16 cellular contexts compared by ENCODE assay signal in the genomic region with DNA sequence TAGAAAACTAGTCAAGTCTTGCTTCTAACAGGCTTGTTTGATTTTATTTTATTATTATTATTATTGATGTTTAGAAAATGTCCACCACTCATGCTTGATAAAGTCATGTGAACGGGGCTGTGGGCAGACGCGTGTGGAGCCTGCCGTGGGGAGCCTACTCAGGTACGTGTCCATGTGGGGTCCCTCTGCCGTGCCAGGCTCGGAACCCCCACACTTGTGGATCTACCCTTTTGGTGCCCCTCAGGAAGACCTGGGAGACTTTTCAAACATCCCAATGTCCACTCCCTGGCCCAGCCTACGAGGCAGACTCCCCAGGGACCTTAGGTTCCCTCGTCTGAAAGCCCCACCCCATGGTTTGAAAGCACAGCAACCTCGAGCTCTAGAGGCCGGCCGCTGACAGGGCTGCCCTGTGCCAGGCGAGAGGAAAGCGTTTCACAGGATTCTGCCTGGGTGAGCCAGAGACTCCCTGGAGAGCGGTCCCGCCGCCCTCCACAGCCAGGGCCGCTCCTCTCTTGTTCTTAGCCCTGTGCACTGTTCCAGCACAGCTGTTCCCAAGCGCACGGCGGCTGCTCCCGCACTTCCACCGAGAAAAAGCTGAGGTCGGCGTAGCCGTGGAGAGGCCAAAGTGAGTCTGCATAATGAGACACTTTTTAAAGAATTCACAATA.
DNase-seq lines count a peak whose midpoint lies in the region; ATAC-seq, FAIRE-seq and TF ChIP-seq lines count a peak whose summit lies in the region.
"Had no signal": no experiment of that assay in that cellular context is flagged by ENCODE, and none has a peak within 500 bp of the region (broad histone marks: within the 10 kb centered on the region; RNA-seq: fewer than 3 reads in every experiment).

No MANE protein-coding gene starts in this region.

- TF ChIP-seq CTCF in astrocyte (IDR thresholded peaks at IDR 0.05; ENCODE audit: insufficient read depth, low read depth, low read length) (no peak), heart left ventricle (IDR thresholded peaks at IDR 0.05) (no peak), omental fat pad (IDR thresholded peaks at IDR 0.05) (no peak), uterus (IDR thresholded peaks at IDR 0.05) (no peak)

- no peak overlapping the region for H3K9ac ChIP-seq in astrocyte (ENCODE audit: low read length)

- peaks cover 3% of the 10 kb centered on the region for H3K9me3 Mint-ChIP-seq in astrocyte (ENCODE audit: unreplicated experiment)
- H3K9me3 Mint-ChIP-seq: activated naive CD4-positive, alpha-beta T cell treated with anti-CD3 and anti-CD28 coated beads, Interleukin-2, amount 50 U/mL, for 24 hours had no signal

- H3K4me3 Mint-ChIP-seq in astrocyte (ENCODE audit: unreplicated experiment): no peak overlapping the region
- H3K4me3 Mint-ChIP-seq: activated naive CD4-positive, alpha-beta T cell treated with anti-CD3 and anti-CD28 coated beads, Interleukin-2, amount 50 U/mL, for 24 hours had no signal

- TF ChIP-seq POLR2A in heart left ventricle (IDR thresholded peaks at IDR 0.05): no peak
- peak in 1 of 2 donors; percentile 7 for TF ChIP-seq POLR2A in uterus (IDR thresholded peaks at IDR 0.05)
- no peak for TF ChIP-seq POLR2A in GM18505 (IDR thresholded peaks at IDR 0.05; ENCODE audit: borderline replicate concordance, extremely low read depth, insufficient read depth, insufficient read length)

- peak overlapping the region; percentile 70 for H3K4me2 ChIP-seq in astrocyte (ENCODE audit: low read length)

- H3K79me2 ChIP-seq in astrocyte (ENCODE audit: insufficient read depth, low read length): no peaks in the 10 kb centered on the region

- peaks cover 3% of the 10 kb centered on the region for H3K36me3 Mint-ChIP-seq in astrocyte (ENCODE audit: low read depth, unreplicated experiment)
- H3K36me3 Mint-ChIP-seq: activated naive CD4-positive, alpha-beta T cell treated with anti-CD3 and anti-CD28 coated beads, Interleukin-2, amount 50 U/mL, for 24 hours had no signal

- peaks cover 50% of the 10 kb centered on the region for H3K27me3 Mint-ChIP-seq in astrocyte (ENCODE audit: low read depth, unreplicated experiment)

- intact Hi-C loops in heart left ventricle (cut with DNase I) (no loop called here), uterus (cut with DNase I; ENCODE audit: low total_unique reads) (no loop called here)

- no peak overlapping the region for H3K27ac Mint-ChIP-seq in astrocyte (ENCODE audit: unreplicated experiment)
- H3K27ac Mint-ChIP-seq: activated naive CD4-positive, alpha-beta T cell treated with anti-CD3 and anti-CD28 coated beads, Interleukin-2, amount 50 U/mL, for 24 hours had no signal

- H3K9me3 ChIP-seq in astrocyte (ENCODE audit: insufficient read depth, low read depth, low read length): no peaks in the 10 kb centered on the region
- H3K9me3 ChIP-seq in heart left ventricle: no peaks in the 10 kb centered on the region
- no peaks in the 10 kb centered on the region for H3K9me3 ChIP-seq in uterus

- peak; percentile 33 to 74 (median 64) for ATAC-seq in heart left ventricle
- ATAC-seq in omental fat pad (ENCODE audit: low FRiP score): peak; percentile 49
- ATAC-seq in GM18505 (IDR thresholded peaks at IDR 0.05; ENCODE audit: unreplicated experiment): no peak
- ATAC-seq: foreskin keratinocyte; stimulated activated naive CD8-positive, alpha-beta T cell treated with anti-CD3 and anti-CD28 coated beads, Interleukin-15, Interleukin-2, amounts not matched to agents 100 U/mL and 50 U/mL, for 24 hours had no signal

- peak overlapping the region; percentile 71 for H2AFZ ChIP-seq in astrocyte (ENCODE audit: low read depth, low read length)

- 74 to 83% (median 80%) methylated on average over 20 to 26 of the region's 26 CpGs for WGBS in heart left ventricle, 4 donors

- no peak for FAIRE-seq in astrocyte (lab: Jason Lieb, UNC)

- no peak overlapping the region for H3K4me3 ChIP-seq in astrocyte (ENCODE audit: insufficient read depth, low read depth, low read length)
- H3K4me3 ChIP-seq in heart left ventricle: peak overlapping the region in 3 of 12 donors; percentile 10 to 26 (median 24)
- H3K4me3 ChIP-seq in uterus: no peak overlapping the region

- H3K27me3 ChIP-seq in astrocyte (ENCODE audit: insufficient read depth, low read length) (peaks cover 3% of the 10 kb centered on the region), heart left ventricle (no peaks in the 10 kb centered on the region), uterus (no peaks in the 10 kb centered on the region)
- H3K27me3 ChIP-seq: foreskin keratinocyte had no signal

- no peak for DNase-seq in astrocyte (ENCODE audit: low read depth)
- peak in 1 of 5 donors; percentile 73 for DNase-seq in heart left ventricle
- DNase-seq in omental fat pad (ENCODE audit: low spot score): peak; percentile 18
- peak in 1 of 2 donors; percentile 66 for DNase-seq in uterus
- no peak for DNase-seq in activated naive CD4-positive, alpha-beta T cell (lab: John Stamatoyannopoulos, UW)
- no peak for DNase-seq in DMS114 treated with DMSO at 0.1 percent for 48 hours (lab: John Stamatoyannopoulos, UW; ENCODE audit: unreplicated experiment)
- DNase-seq: activated CD4-positive, alpha-beta T cell treated with anti-CD3 and anti-CD28 coated beads for 1 hour; central memory CD4-positive, alpha-beta T cell; EL; foreskin keratinocyte; mesendoderm; SHP77 treated with DMSO at 0.1 percent for 48 hours; stimulated activated naive CD8-positive, alpha-beta T cell treated with anti-CD3 and anti-CD28 coated beads, Interleukin-15, Interleukin-2, amounts not matched to agents 100 U/mL and 50 U/mL, for 24 hours had no signal

- no peaks in the 10 kb centered on the region for H3K36me3 ChIP-seq in astrocyte (ENCODE audit: insufficient read depth, low read length)
- H3K36me3 ChIP-seq in heart left ventricle: no peaks in the 10 kb centered on the region
- no peaks in the 10 kb centered on the region for H3K36me3 ChIP-seq in uterus

- H3K4me1 Mint-ChIP-seq in astrocyte (ENCODE audit: low read depth, unreplicated experiment): no peaks in the 10 kb centered on the region
- H3K4me1 Mint-ChIP-seq: activated naive CD4-positive, alpha-beta T cell treated with anti-CD3 and anti-CD28 coated beads, Interleukin-2, amount 50 U/mL, for 24 hours had no signal

- no peaks in the 10 kb centered on the region for H4K20me1 ChIP-seq in astrocyte (ENCODE audit: insufficient read depth, low read length)

- H3K27ac ChIP-seq in astrocyte (ENCODE audit: low read depth, low read length) (no peak overlapping the region), heart left ventricle (peak overlapping the region in 7 of 12 donors; percentile 4 to 68 (median 34)), uterus (peak overlapping the region; percentile 91 to 95)
- H3K27ac ChIP-seq: C4-2B, foreskin keratinocyte had no signal

- H3K4me1 ChIP-seq in astrocyte (ENCODE audit: insufficient read depth, low read length): no peaks in the 10 kb centered on the region
- peaks cover 0 to 19% (median 6%) of the 10 kb centered on the region in 12 donors for H3K4me1 ChIP-seq in heart left ventricle
- peaks cover 3 to 8% of the 10 kb centered on the region in 2 donors for H3K4me1 ChIP-seq in uterus
- H3K4me1 ChIP-seq: foreskin keratinocyte had no signal
